2 cellular contexts compared by ENCODE assay signal in genomic region chr18:49966090-49966489, GRCh38.
TF ChIP-seq lines count a peak whose summit lies in the region.

No MANE protein-coding gene starts in this region.

TF ChIP-seq in GM23338, 12 proteins besides CTCF, POLR2A, EP300 and RAD21 (continued from another document):
- TF ChIP-seq ZNF114 (CRISPR knock-in tag; IDR thresholded peaks at IDR 0.05) (no peak), JUNB (IDR thresholded peaks at IDR 0.05; ENCODE audit: unreplicated experiment) (no peak), ETS1 (IDR thresholded peaks at IDR 0.05) (no peak), POLR2AphosphoS5 (IDR thresholded peaks at IDR 0.05; ENCODE audit: low read depth) (no peak), EZH2phosphoT487 (IDR thresholded peaks at IDR 0.05; ENCODE audit: unreplicated experiment) (no peak)
- TF ChIP-seq, protein P1, sequence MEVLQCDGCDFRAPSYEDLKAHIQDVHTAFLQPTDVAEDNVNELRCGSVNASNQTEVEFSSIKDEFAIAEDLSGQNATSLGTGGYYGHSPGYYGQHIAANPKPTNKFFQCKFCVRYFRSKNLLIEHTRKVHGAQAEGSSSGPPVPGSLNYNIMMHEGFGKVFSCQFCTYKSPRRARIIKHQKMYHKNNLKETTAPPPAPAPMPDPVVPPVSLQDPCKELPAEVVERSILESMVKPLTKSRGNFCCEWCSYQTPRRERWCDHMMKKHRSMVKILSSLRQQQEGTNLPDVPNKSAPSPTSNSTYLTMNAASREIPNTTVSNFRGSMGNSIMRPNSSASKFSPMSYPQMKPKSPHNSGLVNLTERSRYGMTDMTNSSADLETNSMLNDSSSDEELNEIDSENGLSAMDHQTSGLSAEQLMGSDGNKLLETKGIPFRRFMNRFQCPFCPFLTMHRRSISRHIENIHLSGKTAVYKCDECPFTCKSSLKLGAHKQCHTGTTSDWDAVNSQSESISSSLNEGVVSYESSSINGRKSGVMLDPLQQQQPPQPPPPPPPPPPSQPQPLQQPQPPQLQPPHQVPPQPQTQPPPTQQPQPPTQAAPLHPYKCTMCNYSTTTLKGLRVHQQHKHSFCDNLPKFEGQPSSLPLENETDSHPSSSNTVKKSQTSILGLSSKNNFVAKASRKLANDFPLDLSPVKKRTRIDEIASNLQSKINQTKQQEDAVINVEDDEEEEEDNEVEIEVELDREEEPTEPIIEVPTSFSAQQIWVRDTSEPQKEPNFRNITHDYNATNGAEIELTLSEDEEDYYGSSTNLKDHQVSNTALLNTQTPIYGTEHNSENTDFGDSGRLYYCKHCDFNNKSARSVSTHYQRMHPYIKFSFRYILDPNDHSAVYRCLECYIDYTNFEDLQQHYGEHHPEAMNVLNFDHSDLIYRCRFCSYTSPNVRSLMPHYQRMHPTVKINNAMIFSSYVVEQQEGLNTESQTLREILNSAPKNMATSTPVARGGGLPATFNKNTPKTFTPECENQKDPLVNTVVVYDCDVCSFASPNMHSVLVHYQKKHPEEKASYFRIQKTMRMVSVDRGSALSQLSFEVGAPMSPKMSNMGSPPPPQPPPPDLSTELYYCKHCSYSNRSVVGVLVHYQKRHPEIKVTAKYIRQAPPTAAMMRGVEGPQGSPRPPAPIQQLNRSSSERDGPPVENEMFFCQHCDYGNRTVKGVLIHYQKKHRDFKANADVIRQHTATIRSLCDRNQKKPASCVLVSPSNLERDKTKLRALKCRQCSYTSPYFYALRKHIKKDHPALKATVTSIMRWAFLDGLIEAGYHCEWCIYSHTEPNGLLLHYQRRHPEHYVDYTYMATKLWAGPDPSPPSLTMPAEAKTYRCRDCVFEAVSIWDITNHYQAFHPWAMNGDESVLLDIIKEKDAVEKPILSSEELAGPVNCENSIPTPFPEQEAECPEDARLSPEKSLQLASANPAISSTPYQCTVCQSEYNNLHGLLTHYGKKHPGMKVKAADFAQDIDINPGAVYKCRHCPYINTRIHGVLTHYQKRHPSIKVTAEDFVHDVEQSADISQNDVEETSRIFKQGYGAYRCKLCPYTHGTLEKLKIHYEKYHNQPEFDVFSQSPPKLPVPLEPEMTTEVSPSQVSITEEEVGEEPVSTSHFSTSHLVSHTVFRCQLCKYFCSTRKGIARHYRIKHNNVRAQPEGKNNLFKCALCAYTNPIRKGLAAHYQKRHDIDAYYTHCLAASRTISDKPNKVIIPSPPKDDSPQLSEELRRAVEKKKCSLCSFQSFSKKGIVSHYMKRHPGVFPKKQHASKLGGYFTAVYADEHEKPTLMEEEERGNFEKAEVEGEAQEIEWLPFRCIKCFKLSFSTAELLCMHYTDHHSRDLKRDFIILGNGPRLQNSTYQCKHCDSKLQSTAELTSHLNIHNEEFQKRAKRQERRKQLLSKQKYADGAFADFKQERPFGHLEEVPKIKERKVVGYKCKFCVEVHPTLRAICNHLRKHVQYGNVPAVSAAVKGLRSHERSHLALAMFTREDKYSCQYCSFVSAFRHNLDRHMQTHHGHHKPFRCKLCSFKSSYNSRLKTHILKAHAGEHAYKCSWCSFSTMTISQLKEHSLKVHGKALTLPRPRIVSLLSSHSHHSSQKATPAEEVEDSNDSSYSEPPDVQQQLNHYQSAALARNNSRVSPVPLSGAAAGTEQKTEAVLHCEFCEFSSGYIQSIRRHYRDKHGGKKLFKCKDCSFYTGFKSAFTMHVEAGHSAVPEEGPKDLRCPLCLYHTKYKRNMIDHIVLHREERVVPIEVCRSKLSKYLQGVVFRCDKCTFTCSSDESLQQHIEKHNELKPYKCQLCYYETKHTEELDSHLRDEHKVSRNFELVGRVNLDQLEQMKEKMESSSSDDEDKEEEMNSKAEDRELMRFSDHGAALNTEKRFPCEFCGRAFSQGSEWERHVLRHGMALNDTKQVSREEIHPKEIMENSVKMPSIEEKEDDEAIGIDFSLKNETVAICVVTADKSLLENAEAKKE (CRISPR knock-in tag; IDR thresholded peaks at IDR 0.05) = no peak
- TF ChIP-seq, protein P2, sequence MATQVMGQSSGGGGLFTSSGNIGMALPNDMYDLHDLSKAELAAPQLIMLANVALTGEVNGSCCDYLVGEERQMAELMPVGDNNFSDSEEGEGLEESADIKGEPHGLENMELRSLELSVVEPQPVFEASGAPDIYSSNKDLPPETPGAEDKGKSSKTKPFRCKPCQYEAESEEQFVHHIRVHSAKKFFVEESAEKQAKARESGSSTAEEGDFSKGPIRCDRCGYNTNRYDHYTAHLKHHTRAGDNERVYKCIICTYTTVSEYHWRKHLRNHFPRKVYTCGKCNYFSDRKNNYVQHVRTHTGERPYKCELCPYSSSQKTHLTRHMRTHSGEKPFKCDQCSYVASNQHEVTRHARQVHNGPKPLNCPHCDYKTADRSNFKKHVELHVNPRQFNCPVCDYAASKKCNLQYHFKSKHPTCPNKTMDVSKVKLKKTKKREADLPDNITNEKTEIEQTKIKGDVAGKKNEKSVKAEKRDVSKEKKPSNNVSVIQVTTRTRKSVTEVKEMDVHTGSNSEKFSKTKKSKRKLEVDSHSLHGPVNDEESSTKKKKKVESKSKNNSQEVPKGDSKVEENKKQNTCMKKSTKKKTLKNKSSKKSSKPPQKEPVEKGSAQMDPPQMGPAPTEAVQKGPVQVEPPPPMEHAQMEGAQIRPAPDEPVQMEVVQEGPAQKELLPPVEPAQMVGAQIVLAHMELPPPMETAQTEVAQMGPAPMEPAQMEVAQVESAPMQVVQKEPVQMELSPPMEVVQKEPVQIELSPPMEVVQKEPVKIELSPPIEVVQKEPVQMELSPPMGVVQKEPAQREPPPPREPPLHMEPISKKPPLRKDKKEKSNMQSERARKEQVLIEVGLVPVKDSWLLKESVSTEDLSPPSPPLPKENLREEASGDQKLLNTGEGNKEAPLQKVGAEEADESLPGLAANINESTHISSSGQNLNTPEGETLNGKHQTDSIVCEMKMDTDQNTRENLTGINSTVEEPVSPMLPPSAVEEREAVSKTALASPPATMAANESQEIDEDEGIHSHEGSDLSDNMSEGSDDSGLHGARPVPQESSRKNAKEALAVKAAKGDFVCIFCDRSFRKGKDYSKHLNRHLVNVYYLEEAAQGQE (IDR thresholded peaks at IDR 0.05; ENCODE audit: unreplicated experiment) = no peak

TF ChIP-seq in HepG2, 621 proteins besides CTCF, POLR2A, EP300 and RAD21 (continued from another document):
- TF ChIP-seq NFE2 (CRISPR knock-in tag; IDR thresholded peaks at IDR 0.05) (no peak), ZNF605 (CRISPR knock-in tag; IDR thresholded peaks at IDR 0.05) (no peak), ATM (IDR thresholded peaks at IDR 0.05; ENCODE audit: borderline replicate concordance) (no peak), ZNF549 (CRISPR knock-in tag; IDR thresholded peaks at IDR 0.05) (no peak), IRF2 (CRISPR knock-in tag; IDR thresholded peaks at IDR 0.05) (no peak), ZNF354B (CRISPR knock-in tag; IDR thresholded peaks at IDR 0.05) (no peak), THAP11 (CRISPR knock-in tag; IDR thresholded peaks at IDR 0.05) (no peak), WIZ (CRISPR knock-in tag; IDR thresholded peaks at IDR 0.05) (no peak), ETS1 (CRISPR knock-in tag; IDR thresholded peaks at IDR 0.05) (no peak), PCBP1 (IDR thresholded peaks at IDR 0.05; ENCODE audit: borderline replicate concordance, low read depth, low read length) (no peak), FOXP1 (IDR thresholded peaks at IDR 0.05) (no peak), FOXP1 (CRISPR knock-in tag; IDR thresholded peaks at IDR 0.05) (no peak), ZBTB1 (CRISPR knock-in tag; IDR thresholded peaks at IDR 0.05; ENCODE audit: borderline replicate concordance) (no peak), TMF1 (CRISPR knock-in tag; IDR thresholded peaks at IDR 0.05; ENCODE audit: low read depth) (no peak), CBX1 (IDR thresholded peaks at IDR 0.05; ENCODE audit: low read depth) (no peak), POLR2AphosphoS5 (IDR thresholded peaks at IDR 0.05; ENCODE audit: low read depth, low read length) (no peak)
- TF ChIP-seq, protein P3, sequence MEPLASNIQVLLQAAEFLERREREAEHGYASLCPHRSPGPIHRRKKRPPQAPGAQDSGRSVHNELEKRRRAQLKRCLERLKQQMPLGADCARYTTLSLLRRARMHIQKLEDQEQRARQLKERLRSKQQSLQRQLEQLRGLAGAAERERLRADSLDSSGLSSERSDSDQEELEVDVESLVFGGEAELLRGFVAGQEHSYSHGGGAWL (CRISPR knock-in tag; IDR thresholded peaks at IDR 0.05) = no peak
- TF ChIP-seq, protein P4, sequence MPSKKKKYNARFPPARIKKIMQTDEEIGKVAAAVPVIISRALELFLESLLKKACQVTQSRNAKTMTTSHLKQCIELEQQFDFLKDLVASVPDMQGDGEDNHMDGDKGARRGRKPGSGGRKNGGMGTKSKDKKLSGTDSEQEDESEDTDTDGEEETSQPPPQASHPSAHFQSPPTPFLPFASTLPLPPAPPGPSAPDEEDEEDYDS (CRISPR knock-in tag; IDR thresholded peaks at IDR 0.05) = no peak
